ENCODE assay signal across 7 cellular contexts in the genomic region with DNA sequence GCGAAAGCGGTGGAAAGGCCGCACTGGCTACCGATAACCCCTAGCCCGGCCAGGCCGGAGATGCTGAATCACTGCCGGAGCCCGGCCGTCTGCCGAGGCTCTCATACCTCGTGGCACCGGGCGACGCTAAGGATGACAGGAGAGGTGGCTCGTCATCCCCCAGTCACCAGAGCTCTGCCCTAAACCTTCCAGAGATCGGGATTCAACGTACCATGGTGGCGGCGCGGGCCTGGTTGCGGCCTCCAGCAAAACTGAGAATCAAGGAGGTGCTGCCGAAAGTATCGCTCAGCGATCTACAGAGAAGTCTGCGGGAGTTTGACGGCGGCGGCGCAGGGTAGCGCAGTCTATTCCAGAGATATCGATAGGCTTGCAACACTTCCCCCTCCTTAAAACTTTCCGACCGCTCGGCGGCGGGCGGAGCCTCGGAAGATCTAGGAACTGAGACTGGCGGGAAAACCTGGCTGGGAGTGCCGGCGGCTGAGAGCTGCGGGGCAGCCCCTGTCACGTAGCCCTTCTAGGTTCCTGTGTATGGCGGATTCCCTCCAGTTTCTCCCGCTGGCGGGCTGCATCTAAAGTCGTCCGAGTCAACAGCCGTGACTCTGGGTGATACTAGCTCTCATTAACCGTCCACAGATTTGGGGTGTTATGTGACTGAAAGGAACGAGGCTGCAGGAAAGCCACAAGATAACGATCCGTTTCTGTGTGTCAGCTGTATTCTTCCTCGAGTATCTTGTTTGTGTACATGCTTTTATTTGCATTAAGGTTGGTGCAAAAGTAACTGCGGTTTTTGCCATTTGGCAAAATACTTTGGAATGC. TPM values are rescaled to one million over a fixed set of nuclear protein-coding genes. Genes with fewer than 3 reads are reported as not detected.
DNase-seq lines count a peak whose midpoint lies in the region; ATAC-seq, FAIRE-seq and TF ChIP-seq lines count a peak whose summit lies in the region.

A gene (minus strand): TSS at position 301 of the 816 bp plus-strand sequence. CDS start 87 bp downstream, at position 214.

- peaks cover 7% of the 10 kb centered on the region for H3K4me1 ChIP-seq in hepatocyte (ENCODE audit: insufficient read depth)

- H3K4me2 ChIP-seq in hepatocyte: peak within 1 kb of the TSS; percentile 87

- H3K27ac ChIP-seq in hepatocyte: peak within 1 kb of the TSS; percentile 94

- H3K79me2 ChIP-seq in hepatocyte: peaks cover 33% of the 10 kb centered on the region

- H3K9me2 ChIP-seq in hepatocyte (replicated peaks; ENCODE audit: insufficient read depth): no peaks in the 10 kb centered on the region

- peak; percentile 93 for FAIRE-seq in GM18507 (lab: Jason Lieb, UNC)

- in situ Hi-C loops in astrocyte of the cerebellum (cut with HindIII; ENCODE audit: low sequenced_read_pairs): no loop called here

- WGBS in hepatocyte (ENCODE audit: low lambda C conversion rate, missing lambda C conversion rate): under 1% methylated on average over 55 of the region's 55 CpGs

- peak within 1 kb of the TSS; percentile 89 for H2AFZ ChIP-seq in hepatocyte

- TF ChIP-seq CTCF in astrocyte of the cerebellum (IDR thresholded peaks at IDR 0.05; ENCODE audit: low read depth, low read length, missing control alignments) (no peak), hepatocyte (IDR thresholded peaks at IDR 0.05; ENCODE audit: poor library complexity) (no peak)

- peak within 1 kb of the TSS; percentile 97 for H3K4me3 ChIP-seq in astrocyte of the cerebellum (ENCODE audit: low read depth, low read length)
- peak within 1 kb of the TSS; percentile 66 for H3K4me3 ChIP-seq in hepatocyte

- H3K36me3 ChIP-seq in hepatocyte (replicated peaks; ENCODE audit: insufficient read depth, low read depth): no peaks in the 10 kb centered on the region

- no peaks in the 10 kb centered on the region for H3K27me3 ChIP-seq in hepatocyte

- H3K9me3 ChIP-seq in hepatocyte (ENCODE audit: low read depth): no peaks in the 10 kb centered on the region

- DNase-seq in GM18507 (ENCODE audit: extremely low spot score, insufficient read length, low read depth): peak; percentile 83
- peak; percentile 93 for DNase-seq in NCI-H2029 treated with DMSO at 0.1 percent for 48 hours (lab: John Stamatoyannopoulos, UW)
- DNase-seq in T-helper 9 cell: peak; percentile 86
- DNase-seq in astrocyte of the cerebellum (ENCODE audit: low read depth): peak; percentile 82
- DNase-seq in hepatocyte (ENCODE audit: low spot score): peak; percentile 97
- peak; percentile 95 for DNase-seq in retina

- ATAC-seq in HG02981 (IDR thresholded peaks at IDR 0.05; ENCODE audit: unreplicated experiment): peak; percentile 94

- H4K20me1 ChIP-seq in hepatocyte (ENCODE audit: insufficient read depth, poor library complexity, severe bottlenecking): no peaks in the 10 kb centered on the region

RNA-seq across cellular contexts. Expression of the gene that starts here (rescaled TPM):
- 178 and 182 TPM in 2 replicates for total RNA-seq in hepatocyte
- polyA plus RNA-seq in hepatocyte: 214 and 243 TPM in 2 replicates

Comparison
In these comparisons a context has a peak if more than half of its experiments do, and no peak if none do; other contexts are left out.
1. Peak in every context shown above with its lines: DNase-seq, ATAC-seq, H3K4me3 ChIP-seq and H3K27ac ChIP-seq.